In the genomic region with DNA sequence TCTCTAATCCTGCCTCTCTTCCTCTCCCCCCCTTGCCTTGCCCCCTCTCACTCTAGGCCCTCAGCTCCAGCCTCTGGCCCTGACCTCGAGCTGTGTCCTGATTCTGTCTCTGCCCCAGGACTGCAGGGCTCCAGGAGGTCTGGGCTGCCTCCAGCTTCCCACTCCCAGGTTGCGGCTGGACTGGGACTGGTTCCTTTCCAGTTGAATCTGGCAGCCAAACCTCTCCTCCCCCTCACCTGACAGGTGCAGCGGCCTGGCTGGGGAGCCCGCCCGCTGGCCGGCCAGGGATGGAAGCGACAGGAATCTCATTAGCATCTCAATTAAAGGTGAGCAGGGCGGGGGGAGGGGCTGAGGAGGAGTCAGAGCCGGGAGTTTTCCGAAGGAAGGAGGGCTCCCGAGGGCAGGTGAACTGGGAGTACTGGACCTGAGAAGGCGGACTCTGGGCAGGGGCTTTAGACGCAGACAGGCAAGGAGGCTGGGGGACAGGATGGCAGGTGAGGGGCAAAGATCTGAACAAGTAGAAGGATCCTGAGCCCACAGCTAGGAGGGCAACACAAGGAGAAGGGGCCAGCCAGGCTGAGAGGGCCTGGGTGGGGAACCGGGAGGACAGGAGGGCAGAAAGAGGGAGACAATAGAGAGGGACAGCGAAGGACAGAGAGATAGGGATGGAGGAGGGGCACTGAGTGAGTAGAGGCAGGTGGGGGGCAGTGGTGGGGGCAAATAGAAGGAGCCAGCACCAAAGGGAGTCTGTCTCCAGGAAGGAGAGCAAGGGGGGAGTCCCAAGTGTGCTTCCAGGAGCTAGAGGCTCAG, we compare ENCODE assay signal across 9 cellular contexts. TPM values are rescaled to one million over a fixed set of nuclear protein-coding genes. Genes with fewer than 3 reads are reported as not detected.
A peak's percentile ranks its signal among the peaks of the same experiment; 100 is the strongest.
DNase-seq lines count a peak whose midpoint lies in the region; ATAC-seq, FAIRE-seq and TF ChIP-seq lines count a peak whose summit lies in the region.
"Had no signal": no experiment of that assay in that cellular context is flagged by ENCODE, and none has a peak within 500 bp of the region (broad histone marks: within the 10 kb centered on the region; RNA-seq: fewer than 3 reads in every experiment).

A gene (minus strand): TSS at position 295 of the 810 bp plus-strand sequence. CDS start 780 bp downstream, outside the sequence.

- H3K36me3 Mint-ChIP-seq in osteocyte (ENCODE audit: unreplicated experiment): no peaks in the 10 kb centered on the region

- H2AFZ ChIP-seq in endothelial cell of umbilical vein (ENCODE audit: low read depth, low read length): peak within 1 kb of the TSS; percentile 64

- H3K9me1 ChIP-seq in endothelial cell of umbilical vein (replicated peaks; ENCODE audit: control insufficient read depth, extremely low read depth, insufficient read depth, low read length): no peaks in the 10 kb centered on the region

- POLR2A ChIA-PET in endothelial cell of umbilical vein (lab: Charles Lee): interaction anchor here (1.3 kb wide), 1 partner anchor 30 kb away, joined by 3 read pairs; no protein-coding TSS in a partner anchor

- no TSS peak for BruUV-seq in endothelial cell of umbilical vein (replicated peaks; lab: Mats Ljungman, UMichigan)

- H3K9me3 Mint-ChIP-seq in osteocyte (ENCODE audit: unreplicated experiment): no peaks in the 10 kb centered on the region

- H3K27ac ChIP-seq in endothelial cell of umbilical vein (ENCODE audit: insufficient read depth, low read depth, low read length): no peak within 1 kb of the TSS

- no peak within 1 kb of the TSS for H3K4me3 ChIP-seq in endothelial cell of umbilical vein (replicated peaks in 1 of 3; ENCODE audit: insufficient read depth in 1 of 3, low read depth in 1 of 3, low read length in 3 of 3)

- no peak for FAIRE-seq in endothelial cell of umbilical vein (lab: Jason Lieb, UNC)
- no peak for FAIRE-seq in H54 (lab: Jason Lieb, UNC)

- no peaks in the 10 kb centered on the region for H3K9me3 ChIP-seq in endothelial cell of umbilical vein (replicated peaks; ENCODE audit: control insufficient read depth, insufficient read depth, low read length)

- DNase-seq in DMS53 (lab: John Stamatoyannopoulos, UW): peak; percentile 99
- DNase-seq in NCI-H226: peak; percentile 11
- DNase-seq in endothelial cell of umbilical vein (ENCODE audit: low read depth, low spot score): no peak
- no peak for DNase-seq in osteocyte (ENCODE audit: extremely low spot score, unreplicated experiment)
- no peak for DNase-seq in hippocampal formation (lab: John Stamatoyannopoulos, UW)
- no peak for DNase-seq in H54 (ENCODE audit: insufficient read length, low spot score)
- no peak for DNase-seq in kidney glomerular epithelial cell (lab: John Stamatoyannopoulos, UW)
- DNase-seq: stimulated activated CD4-positive, alpha-beta T cell treated with anti-CD3 and anti-CD28 coated beads, Interleukin-15, amount 100 ng/mL, for 24 hours had no signal

- intact Hi-C loops in endothelial cell of umbilical vein (cut with micrococcal nuclease): no loop called here

- H3K4me3 Mint-ChIP-seq in osteocyte (ENCODE audit: unreplicated experiment): no peak within 1 kb of the TSS

- H3K4me1 ChIP-seq in endothelial cell of umbilical vein (ENCODE audit: control insufficient read depth, extremely low read depth, insufficient read depth, low read length): peaks cover 29% of the 10 kb centered on the region

- no peak within 1 kb of the TSS for H3K4me2 ChIP-seq in endothelial cell of umbilical vein (ENCODE audit: insufficient read depth, low read length)

- ATAC-seq in GM19463 (IDR thresholded peaks at IDR 0.05; ENCODE audit: unreplicated experiment): no peak

- H3K27ac Mint-ChIP-seq in osteocyte (ENCODE audit: unreplicated experiment): peak within 1 kb of the TSS; percentile 95

- no peaks in the 10 kb centered on the region for H3K79me2 ChIP-seq in endothelial cell of umbilical vein (ENCODE audit: control insufficient read depth, insufficient read depth, low read length)

- peaks cover 69% of the 10 kb centered on the region for H3K4me1 Mint-ChIP-seq in osteocyte (ENCODE audit: unreplicated experiment)

- no peaks in the 10 kb centered on the region for H3K27me3 Mint-ChIP-seq in osteocyte (ENCODE audit: unreplicated experiment)

- H3K9ac ChIP-seq in endothelial cell of umbilical vein (replicated peaks; ENCODE audit: extremely low read depth, insufficient read depth, low read length): no peak within 1 kb of the TSS

- H3K36me3 ChIP-seq in endothelial cell of umbilical vein (ENCODE audit: control insufficient read depth in 2 of 2, extremely low read depth in 1 of 2, insufficient read depth in 2 of 2, low read length in 2 of 2): no peaks in the 10 kb centered on the region

- H3K27me3 ChIP-seq in endothelial cell of umbilical vein (ENCODE audit: control insufficient read depth in 2 of 2, insufficient read depth in 2 of 2, low read length in 2 of 2): no peaks in the 10 kb centered on the region

- no peaks in the 10 kb centered on the region for H4K20me1 ChIP-seq in endothelial cell of umbilical vein (replicated peaks; ENCODE audit: control insufficient read depth, extremely low read depth, insufficient read depth, low read length)

- dilution Hi-C loops in endothelial cell of umbilical vein (cut with MboI; ENCODE audit: extremely low pct_ligation_motif_present, low sequenced_read_pairs): no loop called here

- no peak for TF ChIP-seq CTCF in endothelial cell of umbilical vein (IDR thresholded peaks at IDR 0.05; ENCODE audit: extremely low read depth in 1 of 2, insufficient read depth in 1 of 2, low read depth in 1 of 2, low read length in 2 of 2)
- no peak for TF ChIP-seq CTCF in osteocyte (IDR thresholded peaks at IDR 0.05)

- TF ChIP-seq POLR2A in endothelial cell of umbilical vein (IDR thresholded peaks at IDR 0.05; ENCODE audit: low read depth, low read length): no peak
- TF ChIP-seq POLR2A in H54 (IDR thresholded peaks at IDR 0.05; ENCODE audit: low read depth, low read length): no peak

- CTCF ChIA-PET in endothelial cell of umbilical vein (lab: Charles Lee): interaction anchor here (1.0 to 5.9 kb wide), 3 partner anchors 39 to 162 kb away, joined by 3 to 30 read pairs (median 3); no protein-coding TSS in a partner anchor

TF ChIP-seq in endothelial cell of umbilical vein, 7 proteins besides CTCF, POLR2A, EP300 and RAD21:
- no peak for TF ChIP-seq JUN (IDR thresholded peaks at IDR 0.05; ENCODE audit: borderline replicate concordance, insufficient read depth, insufficient read length, low read depth)
- TF ChIP-seq, protein P1, sequence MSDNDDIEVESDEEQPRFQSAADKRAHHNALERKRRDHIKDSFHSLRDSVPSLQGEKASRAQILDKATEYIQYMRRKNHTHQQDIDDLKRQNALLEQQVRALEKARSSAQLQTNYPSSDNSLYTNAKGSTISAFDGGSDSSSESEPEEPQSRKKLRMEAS (IDR thresholded peaks at IDR 0.05; ENCODE audit: insufficient read depth, insufficient read length): no peak
- TF ChIP-seq MYC (IDR thresholded peaks at IDR 0.05; ENCODE audit: low read depth, low read length): no peak
- TF ChIP-seq POLR2AphosphoS5 (IDR thresholded peaks at IDR 0.05; ENCODE audit: insufficient read depth, low read depth, low read length): no peak
- no peak for TF ChIP-seq FOS (IDR thresholded peaks at IDR 0.05; ENCODE audit: borderline replicate concordance, insufficient read depth, low read length)
- TF ChIP-seq GATA2 (IDR thresholded peaks at IDR 0.05; ENCODE audit: insufficient read depth, insufficient read length, low read depth, low read length): no peak
- TF ChIP-seq EZH2 (IDR thresholded peaks at IDR 0.05; ENCODE audit: borderline replicate concordance, low read depth, low read length, severe bottlenecking): no peak

RNA-seq across cellular contexts. Expression of the gene that starts here (rescaled TPM):
- total RNA-seq in endothelial cell of umbilical vein: 0.18 TPM in 1 of 2 replicates, not detected in the other
- 0.12 and 0.14 TPM in 2 replicates for polyA plus RNA-seq in endothelial cell of umbilical vein
- 0.03 TPM in 2 replicates for polyA plus RNA-seq in endothelial cell of umbilical vein (2011; cell fraction: cytosol; rRNA removed)
- 0.24 and 0.40 TPM in 2 replicates for polyA plus RNA-seq in endothelial cell of umbilical vein (2011; cell fraction: nucleus; rRNA removed)
- polyA plus RNA-seq in endothelial cell of umbilical vein (2012): 0.24 TPM in 1 of 2 replicates, not detected in the other
- not detected in 2 replicates for polyA minus RNA-seq in endothelial cell of umbilical vein
- polyA minus RNA-seq in endothelial cell of umbilical vein (2011; cell fraction: cytosol; rRNA and poly(A)+ RNA removed): 3.2 TPM
- not detected in 2 replicates for polyA minus RNA-seq in endothelial cell of umbilical vein (2011; cell fraction: nucleus; rRNA and poly(A)+ RNA removed)
- 2.5 and 3.2 TPM in 2 replicates for total RNA-seq in osteocyte

Comparison
In these comparisons a context has a peak if more than half of its experiments do, and no peak if none do; other contexts are left out.
1. DNase-seq: peak in DMS53 (single experiment) and NCI-H226 (single experiment); none in endothelial cell of umbilical vein (single experiment), osteocyte (single experiment), hippocampal formation (0 of 2), H54 (single experiment) and kidney glomerular epithelial cell (single experiment).